Comparison of ENCODE assay signal across 17 cellular contexts in the genomic region with DNA sequence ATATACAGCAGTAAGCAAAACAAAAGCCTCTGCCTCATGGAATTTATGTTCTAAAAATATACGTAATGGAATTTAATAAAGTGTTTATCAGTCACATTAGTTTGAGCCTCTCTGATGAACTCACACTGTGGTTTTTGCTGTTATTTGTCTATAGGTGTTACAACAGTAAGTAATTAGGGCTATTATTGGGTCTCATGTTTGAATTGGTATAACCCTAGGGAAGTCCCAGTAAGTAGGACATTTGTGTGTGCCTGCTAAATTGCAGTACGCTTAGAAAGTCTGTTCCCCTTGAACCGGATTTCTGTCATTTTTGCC.
DNase-seq lines count a peak whose midpoint lies in the region; ATAC-seq and TF ChIP-seq lines count a peak whose summit lies in the region.
"Had no signal": no experiment of that assay in that cellular context is flagged by ENCODE, and none has a peak within 500 bp of the region (broad histone marks: within the 10 kb centered on the region; RNA-seq: fewer than 3 reads in every experiment).

No MANE protein-coding gene starts in this region.

- peak overlapping the region; percentile 63 for H3K4me3 ChIP-seq in GM12865 (ENCODE audit: low read depth, low read length)
- H3K4me3 ChIP-seq: heart right ventricle, lung had no signal

- TF ChIP-seq CTCF in GM12865 (IDR thresholded peaks at IDR 0.05; ENCODE audit: insufficient read depth, low read depth, low read length, missing control alignments): no peak

- no peaks in the 10 kb centered on the region for H3K9me3 Mint-ChIP-seq in immature natural killer cell

- H3K36me3 Mint-ChIP-seq in immature natural killer cell: peaks cover 7 to 26% (median 23%) of the 10 kb centered on the region in 3 donors

- no peak for DNase-seq in GM12865 (ENCODE audit: low read depth)
- peak in 1 of 3 donors; percentile 25 for DNase-seq in immature natural killer cell
- DNase-seq in 8988T: no peak
- DNase-seq in AG08395 (ENCODE audit: low spot score): no peak
- no peak for DNase-seq in NCI-H446 treated with DMSO at 0.1 percent for 48 hours (lab: John Stamatoyannopoulos, UW)
- DNase-seq: CD4-positive, CD25-positive, alpha-beta regulatory T cell; GF-D8; heart right ventricle; NCI-H1092 treated with DMSO at 0.1 percent for 48 hours; NCI-H524 treated with DMSO at 0.1 percent for 48 hours; Right ventricle myocardium superior; stimulated activated CD4-positive, alpha-beta T cell treated with anti-CD3 and anti-CD28 coated beads, Interleukin-2, amount 100 ng/mL, for 24 hours had no signal

- H3K4me1 Mint-ChIP-seq in immature natural killer cell: peaks cover 11 to 31% of the 10 kb centered on the region in 2 donors

- peak overlapping the region in 1 of 5 donors; percentile 57 for H3K4me3 Mint-ChIP-seq in immature natural killer cell
- H3K4me3 Mint-ChIP-seq: CD4-positive, CD25-positive, alpha-beta regulatory T cell had no signal

- peak; percentile 22 for ATAC-seq in GM19324 (IDR thresholded peaks at IDR 0.05; ENCODE audit: low FRiP score, unreplicated experiment)
- ATAC-seq in HG03175 (IDR thresholded peaks at IDR 0.05; ENCODE audit: unreplicated experiment): peak; percentile 37
- no peak for ATAC-seq in GM21367 (IDR thresholded peaks at IDR 0.05; ENCODE audit: unreplicated experiment)

- H3K27ac Mint-ChIP-seq in immature natural killer cell: peak overlapping the region in 4 of 6 donors; percentile 19 to 74 (median 46)
- H3K27ac Mint-ChIP-seq: CD4-positive, CD25-positive, alpha-beta regulatory T cell had no signal

- peaks cover 0 to 8% (median 5%) of the 10 kb centered on the region in 3 donors for H3K27me3 Mint-ChIP-seq in immature natural killer cell (ENCODE audit: low read depth in 3 of 3)
- H3K27me3 Mint-ChIP-seq: CD4-positive, CD25-positive, alpha-beta regulatory T cell; progenitor cell of endocrine pancreas had no signal
